Comparison of ENCODE assay signal across 1 cellular context in the genomic region with DNA sequence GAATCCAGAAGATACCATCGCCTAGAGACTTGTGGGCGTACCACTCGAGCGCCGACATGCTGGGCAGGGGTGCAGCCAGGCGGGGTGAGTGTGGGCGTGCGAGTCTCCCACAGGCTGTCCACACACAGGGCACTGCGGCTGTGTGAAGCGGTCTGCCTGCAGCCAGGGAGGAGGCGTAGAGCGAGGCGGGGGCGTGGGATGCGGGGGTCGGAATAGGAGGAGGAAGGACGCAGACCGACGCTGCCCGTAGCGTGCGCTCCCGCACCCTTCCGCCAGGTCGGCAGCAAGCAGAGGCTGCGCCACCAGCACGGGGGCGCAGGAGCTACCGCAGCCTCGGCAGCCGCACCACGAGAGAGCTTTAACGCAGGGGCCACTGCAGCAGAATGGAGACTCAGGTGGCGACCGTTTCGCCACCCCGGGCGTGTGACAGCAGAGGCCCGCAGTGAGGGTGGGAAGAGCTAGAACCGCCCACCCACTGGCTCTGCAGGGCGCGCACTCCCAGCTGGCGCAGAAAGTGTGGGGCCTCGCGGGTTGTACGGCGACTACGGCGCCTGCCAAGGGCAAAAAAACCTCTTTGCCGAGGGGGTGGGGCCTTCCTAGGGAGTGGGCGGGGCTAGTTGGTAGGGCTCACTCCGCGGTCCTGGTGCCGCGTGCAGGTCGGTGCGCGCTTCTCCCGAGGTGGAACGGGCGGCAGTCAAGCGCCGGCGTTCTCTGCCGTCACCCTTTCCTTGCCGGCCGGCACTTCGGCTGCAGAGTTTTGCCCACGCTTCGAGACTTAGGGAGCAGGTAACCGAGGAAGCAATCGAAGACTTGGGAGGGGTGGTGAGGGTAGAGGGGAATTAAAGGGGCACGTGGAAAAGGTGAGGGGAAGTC.
TF ChIP-seq lines count a peak whose summit lies in the region.

A gene (minus strand): TSS at position 537 of the 873 bp plus-strand sequence. CDS start 479 bp downstream, at position 58.
A gene with protein sequence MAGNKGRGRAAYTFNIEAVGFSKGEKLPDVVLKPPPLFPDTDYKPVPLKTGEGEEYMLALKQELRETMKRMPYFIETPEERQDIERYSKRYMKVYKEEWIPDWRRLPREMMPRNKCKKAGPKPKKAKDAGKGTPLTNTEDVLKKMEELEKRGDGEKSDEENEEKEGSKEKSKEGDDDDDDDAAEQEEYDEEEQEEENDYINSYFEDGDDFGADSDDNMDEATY (plus strand): TSS at position 630 of the 873 bp plus-strand sequence. CDS start 10,704 bp downstream, outside the sequence.

TF ChIP-seq in K562, 482 proteins besides CTCF, POLR2A, EP300 and RAD21 (continued from another document and continues in another):
- TF ChIP-seq, protein P1, sequence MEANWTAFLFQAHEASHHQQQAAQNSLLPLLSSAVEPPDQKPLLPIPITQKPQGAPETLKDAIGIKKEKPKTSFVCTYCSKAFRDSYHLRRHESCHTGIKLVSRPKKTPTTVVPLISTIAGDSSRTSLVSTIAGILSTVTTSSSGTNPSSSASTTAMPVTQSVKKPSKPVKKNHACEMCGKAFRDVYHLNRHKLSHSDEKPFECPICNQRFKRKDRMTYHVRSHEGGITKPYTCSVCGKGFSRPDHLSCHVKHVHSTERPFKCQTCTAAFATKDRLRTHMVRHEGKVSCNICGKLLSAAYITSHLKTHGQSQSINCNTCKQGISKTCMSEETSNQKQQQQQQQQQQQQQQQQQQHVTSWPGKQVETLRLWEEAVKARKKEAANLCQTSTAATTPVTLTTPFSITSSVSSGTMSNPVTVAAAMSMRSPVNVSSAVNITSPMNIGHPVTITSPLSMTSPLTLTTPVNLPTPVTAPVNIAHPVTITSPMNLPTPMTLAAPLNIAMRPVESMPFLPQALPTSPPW (CRISPR knock-in tag; IDR thresholded peaks at IDR 0.05), result peak; percentile 84
- TF ChIP-seq, protein P2, sequence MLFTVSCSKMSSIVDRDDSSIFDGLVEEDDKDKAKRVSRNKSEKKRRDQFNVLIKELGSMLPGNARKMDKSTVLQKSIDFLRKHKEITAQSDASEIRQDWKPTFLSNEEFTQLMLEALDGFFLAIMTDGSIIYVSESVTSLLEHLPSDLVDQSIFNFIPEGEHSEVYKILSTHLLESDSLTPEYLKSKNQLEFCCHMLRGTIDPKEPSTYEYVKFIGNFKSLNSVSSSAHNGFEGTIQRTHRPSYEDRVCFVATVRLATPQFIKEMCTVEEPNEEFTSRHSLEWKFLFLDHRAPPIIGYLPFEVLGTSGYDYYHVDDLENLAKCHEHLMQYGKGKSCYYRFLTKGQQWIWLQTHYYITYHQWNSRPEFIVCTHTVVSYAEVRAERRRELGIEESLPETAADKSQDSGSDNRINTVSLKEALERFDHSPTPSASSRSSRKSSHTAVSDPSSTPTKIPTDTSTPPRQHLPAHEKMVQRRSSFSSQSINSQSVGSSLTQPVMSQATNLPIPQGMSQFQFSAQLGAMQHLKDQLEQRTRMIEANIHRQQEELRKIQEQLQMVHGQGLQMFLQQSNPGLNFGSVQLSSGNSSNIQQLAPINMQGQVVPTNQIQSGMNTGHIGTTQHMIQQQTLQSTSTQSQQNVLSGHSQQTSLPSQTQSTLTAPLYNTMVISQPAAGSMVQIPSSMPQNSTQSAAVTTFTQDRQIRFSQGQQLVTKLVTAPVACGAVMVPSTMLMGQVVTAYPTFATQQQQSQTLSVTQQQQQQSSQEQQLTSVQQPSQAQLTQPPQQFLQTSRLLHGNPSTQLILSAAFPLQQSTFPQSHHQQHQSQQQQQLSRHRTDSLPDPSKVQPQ (CRISPR knock-in tag; IDR thresholded peaks at IDR 0.05; ENCODE audit: borderline replicate concordance), result no peak
- TF ChIP-seq NFRKB (IDR thresholded peaks at IDR 0.05; ENCODE audit: low read depth) (peak; percentile 61), ZNF197 (CRISPR knock-in tag; IDR thresholded peaks at IDR 0.05; ENCODE audit: low read depth) (no peak), POLR2B (IDR thresholded peaks at IDR 0.05; ENCODE audit: low read depth, partially characterized antibody) (peak; percentile 81), PHB2 (IDR thresholded peaks at IDR 0.05; ENCODE audit: low read depth) (no peak), ZZZ3 (IDR thresholded peaks at IDR 0.05) (no peak), TEAD2 (tag; IDR thresholded peaks at IDR 0.05) (no peak), KDM5B (IDR thresholded peaks at IDR 0.05; ENCODE audit: insufficient replicate concordance, low read depth, low read length) (peak; percentile 73), ATF7 (IDR thresholded peaks at IDR 0.05) (peak; percentile 82), KDM2B (CRISPR knock-in tag; IDR thresholded peaks at IDR 0.05) (no peak), XRCC5 (IDR thresholded peaks at IDR 0.05; ENCODE audit: low read depth, low read length) (peak; percentile 52; the same call in 1 of the 2 replicates), ZNF184 (CRISPR knock-in tag; IDR thresholded peaks at IDR 0.05) (no peak), RBFOX2 (IDR thresholded peaks at IDR 0.05; ENCODE audit: low read depth, low read length) (peak; percentile 92), NR1H2 (CRISPR knock-in tag; IDR thresholded peaks at IDR 0.05) (0 out of 2 replicates have a peak, but pooled peaks have one; percentile 76), SAP30 (IDR thresholded peaks at IDR 0.05; ENCODE audit: borderline replicate concordance, insufficient read depth, low read depth, low read length, poor library complexity, severe bottlenecking) (peak; percentile 56), EP400 (IDR thresholded peaks at IDR 0.05) (peak; percentile 95), ZFX (CRISPR knock-in tag; IDR thresholded peaks at IDR 0.05) (peak; percentile 78), SNRNP70 (optimal IDR thresholded peaks at IDR 0.05; ENCODE audit: low read depth, low read length) (no peak), RCOR1 (IDR thresholded peaks at IDR 0.05; ENCODE audit: borderline replicate concordance in 1 of 2, low read depth in 2 of 2, low read length in 2 of 2) (peak in 1 of 2 experiments; percentile 19; a peak in 1 of 4 replicates), NR3C1 (CRISPR knock-in tag; IDR thresholded peaks at IDR 0.05) (no peak; the same call in 1 of the 2 replicates), ATF1 (CRISPR knock-in tag; IDR thresholded peaks at IDR 0.05) (no peak), ATF1 (tag; IDR thresholded peaks at IDR 0.05) (peak; percentile 81), TAF1 (IDR thresholded peaks at IDR 0.05; ENCODE audit: control insufficient read depth, extremely low read depth, insufficient read depth, low read length, severe bottlenecking) (peak; percentile 61), ERF (CRISPR knock-in tag; IDR thresholded peaks at IDR 0.05) (0 out of 2 replicates have a peak, but pooled peaks have one; percentile 17)
- TF ChIP-seq, protein P3, sequence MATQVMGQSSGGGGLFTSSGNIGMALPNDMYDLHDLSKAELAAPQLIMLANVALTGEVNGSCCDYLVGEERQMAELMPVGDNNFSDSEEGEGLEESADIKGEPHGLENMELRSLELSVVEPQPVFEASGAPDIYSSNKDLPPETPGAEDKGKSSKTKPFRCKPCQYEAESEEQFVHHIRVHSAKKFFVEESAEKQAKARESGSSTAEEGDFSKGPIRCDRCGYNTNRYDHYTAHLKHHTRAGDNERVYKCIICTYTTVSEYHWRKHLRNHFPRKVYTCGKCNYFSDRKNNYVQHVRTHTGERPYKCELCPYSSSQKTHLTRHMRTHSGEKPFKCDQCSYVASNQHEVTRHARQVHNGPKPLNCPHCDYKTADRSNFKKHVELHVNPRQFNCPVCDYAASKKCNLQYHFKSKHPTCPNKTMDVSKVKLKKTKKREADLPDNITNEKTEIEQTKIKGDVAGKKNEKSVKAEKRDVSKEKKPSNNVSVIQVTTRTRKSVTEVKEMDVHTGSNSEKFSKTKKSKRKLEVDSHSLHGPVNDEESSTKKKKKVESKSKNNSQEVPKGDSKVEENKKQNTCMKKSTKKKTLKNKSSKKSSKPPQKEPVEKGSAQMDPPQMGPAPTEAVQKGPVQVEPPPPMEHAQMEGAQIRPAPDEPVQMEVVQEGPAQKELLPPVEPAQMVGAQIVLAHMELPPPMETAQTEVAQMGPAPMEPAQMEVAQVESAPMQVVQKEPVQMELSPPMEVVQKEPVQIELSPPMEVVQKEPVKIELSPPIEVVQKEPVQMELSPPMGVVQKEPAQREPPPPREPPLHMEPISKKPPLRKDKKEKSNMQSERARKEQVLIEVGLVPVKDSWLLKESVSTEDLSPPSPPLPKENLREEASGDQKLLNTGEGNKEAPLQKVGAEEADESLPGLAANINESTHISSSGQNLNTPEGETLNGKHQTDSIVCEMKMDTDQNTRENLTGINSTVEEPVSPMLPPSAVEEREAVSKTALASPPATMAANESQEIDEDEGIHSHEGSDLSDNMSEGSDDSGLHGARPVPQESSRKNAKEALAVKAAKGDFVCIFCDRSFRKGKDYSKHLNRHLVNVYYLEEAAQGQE (CRISPR knock-in tag; IDR thresholded peaks at IDR 0.05; ENCODE audit: low read depth), result no peak
- TF ChIP-seq, protein P4, sequence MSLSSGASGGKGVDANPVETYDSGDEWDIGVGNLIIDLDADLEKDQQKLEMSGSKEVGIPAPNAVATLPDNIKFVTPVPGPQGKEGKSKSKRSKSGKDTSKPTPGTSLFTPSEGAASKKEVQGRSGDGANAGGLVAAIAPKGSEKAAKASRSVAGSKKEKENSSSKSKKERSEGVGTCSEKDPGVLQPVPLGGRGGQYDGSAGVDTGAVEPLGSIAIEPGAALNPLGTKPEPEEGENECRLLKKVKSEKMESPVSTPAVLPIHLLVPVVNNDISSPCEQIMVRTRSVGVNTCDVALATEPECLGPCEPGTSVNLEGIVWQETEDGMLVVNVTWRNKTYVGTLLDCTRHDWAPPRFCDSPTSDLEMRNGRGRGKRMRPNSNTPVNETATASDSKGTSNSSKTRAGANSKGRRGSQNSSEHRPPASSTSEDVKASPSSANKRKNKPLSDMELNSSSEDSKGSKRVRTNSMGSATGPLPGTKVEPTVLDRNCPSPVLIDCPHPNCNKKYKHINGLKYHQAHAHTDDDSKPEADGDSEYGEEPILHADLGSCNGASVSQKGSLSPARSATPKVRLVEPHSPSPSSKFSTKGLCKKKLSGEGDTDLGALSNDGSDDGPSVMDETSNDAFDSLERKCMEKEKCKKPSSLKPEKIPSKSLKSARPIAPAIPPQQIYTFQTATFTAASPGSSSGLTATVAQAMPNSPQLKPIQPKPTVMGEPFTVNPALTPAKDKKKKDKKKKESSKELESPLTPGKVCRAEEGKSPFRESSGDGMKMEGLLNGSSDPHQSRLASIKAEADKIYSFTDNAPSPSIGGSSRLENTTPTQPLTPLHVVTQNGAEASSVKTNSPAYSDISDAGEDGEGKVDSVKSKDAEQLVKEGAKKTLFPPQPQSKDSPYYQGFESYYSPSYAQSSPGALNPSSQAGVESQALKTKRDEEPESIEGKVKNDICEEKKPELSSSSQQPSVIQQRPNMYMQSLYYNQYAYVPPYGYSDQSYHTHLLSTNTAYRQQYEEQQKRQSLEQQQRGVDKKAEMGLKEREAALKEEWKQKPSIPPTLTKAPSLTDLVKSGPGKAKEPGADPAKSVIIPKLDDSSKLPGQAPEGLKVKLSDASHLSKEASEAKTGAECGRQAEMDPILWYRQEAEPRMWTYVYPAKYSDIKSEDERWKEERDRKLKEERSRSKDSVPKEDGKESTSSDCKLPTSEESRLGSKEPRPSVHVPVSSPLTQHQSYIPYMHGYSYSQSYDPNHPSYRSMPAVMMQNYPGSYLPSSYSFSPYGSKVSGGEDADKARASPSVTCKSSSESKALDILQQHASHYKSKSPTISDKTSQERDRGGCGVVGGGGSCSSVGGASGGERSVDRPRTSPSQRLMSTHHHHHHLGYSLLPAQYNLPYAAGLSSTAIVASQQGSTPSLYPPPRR (CRISPR knock-in tag; IDR thresholded peaks at IDR 0.05; ENCODE audit: borderline replicate concordance), result no peak
- TF ChIP-seq, protein P5, sequence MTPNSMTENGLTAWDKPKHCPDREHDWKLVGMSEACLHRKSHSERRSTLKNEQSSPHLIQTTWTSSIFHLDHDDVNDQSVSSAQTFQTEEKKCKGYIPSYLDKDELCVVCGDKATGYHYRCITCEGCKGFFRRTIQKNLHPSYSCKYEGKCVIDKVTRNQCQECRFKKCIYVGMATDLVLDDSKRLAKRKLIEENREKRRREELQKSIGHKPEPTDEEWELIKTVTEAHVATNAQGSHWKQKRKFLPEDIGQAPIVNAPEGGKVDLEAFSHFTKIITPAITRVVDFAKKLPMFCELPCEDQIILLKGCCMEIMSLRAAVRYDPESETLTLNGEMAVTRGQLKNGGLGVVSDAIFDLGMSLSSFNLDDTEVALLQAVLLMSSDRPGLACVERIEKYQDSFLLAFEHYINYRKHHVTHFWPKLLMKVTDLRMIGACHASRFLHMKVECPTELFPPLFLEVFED (CRISPR knock-in tag; conservative IDR thresholded peaks at IDR 0.05), result no peak
- TF ChIP-seq, protein P6, sequence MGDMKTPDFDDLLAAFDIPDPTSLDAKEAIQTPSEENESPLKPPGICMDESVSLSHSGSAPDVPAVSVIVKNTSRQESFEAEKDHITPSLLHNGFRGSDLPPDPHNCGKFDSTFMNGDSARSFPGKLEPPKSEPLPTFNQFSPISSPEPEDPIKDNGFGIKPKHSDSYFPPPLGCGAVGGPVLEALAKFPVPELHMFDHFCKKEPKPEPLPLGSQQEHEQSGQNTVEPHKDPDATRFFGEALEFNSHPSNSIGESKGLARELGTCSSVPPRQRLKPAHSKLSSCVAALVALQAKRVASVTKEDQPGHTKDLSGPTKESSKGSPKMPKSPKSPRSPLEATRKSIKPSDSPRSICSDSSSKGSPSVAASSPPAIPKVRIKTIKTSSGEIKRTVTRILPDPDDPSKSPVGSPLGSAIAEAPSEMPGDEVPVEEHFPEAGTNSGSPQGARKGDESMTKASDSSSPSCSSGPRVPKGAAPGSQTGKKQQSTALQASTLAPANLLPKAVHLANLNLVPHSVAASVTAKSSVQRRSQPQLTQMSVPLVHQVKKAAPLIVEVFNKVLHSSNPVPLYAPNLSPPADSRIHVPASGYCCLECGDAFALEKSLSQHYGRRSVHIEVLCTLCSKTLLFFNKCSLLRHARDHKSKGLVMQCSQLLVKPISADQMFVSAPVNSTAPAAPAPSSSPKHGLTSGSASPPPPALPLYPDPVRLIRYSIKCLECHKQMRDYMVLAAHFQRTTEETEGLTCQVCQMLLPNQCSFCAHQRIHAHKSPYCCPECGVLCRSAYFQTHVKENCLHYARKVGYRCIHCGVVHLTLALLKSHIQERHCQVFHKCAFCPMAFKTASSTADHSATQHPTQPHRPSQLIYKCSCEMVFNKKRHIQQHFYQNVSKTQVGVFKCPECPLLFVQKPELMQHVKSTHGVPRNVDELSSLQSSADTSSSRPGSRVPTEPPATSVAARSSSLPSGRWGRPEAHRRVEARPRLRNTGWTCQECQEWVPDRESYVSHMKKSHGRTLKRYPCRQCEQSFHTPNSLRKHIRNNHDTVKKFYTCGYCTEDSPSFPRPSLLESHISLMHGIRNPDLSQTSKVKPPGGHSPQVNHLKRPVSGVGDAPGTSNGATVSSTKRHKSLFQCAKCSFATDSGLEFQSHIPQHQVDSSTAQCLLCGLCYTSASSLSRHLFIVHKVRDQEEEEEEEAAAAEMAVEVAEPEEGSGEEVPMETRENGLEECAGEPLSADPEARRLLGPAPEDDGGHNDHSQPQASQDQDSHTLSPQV (IDR thresholded peaks at IDR 0.05), result peak; percentile 18
